Comparison of ENCODE assay signal across 11 cellular contexts in genomic region chr16:1532771-1533170, GRCh38. TPM values are rescaled to one million over a fixed set of nuclear protein-coding genes. Genes with fewer than 3 reads are reported as not detected.
A peak's percentile ranks its signal among the peaks of the same experiment; 100 is the strongest.
DNase-seq lines count a peak whose midpoint lies in the region; ATAC-seq, FAIRE-seq and TF ChIP-seq lines count a peak whose summit lies in the region.
"Had no signal": no experiment of that assay in that cellular context is flagged by ENCODE, and none has a peak within 500 bp of the region (broad histone marks: within the 10 kb centered on the region; RNA-seq: fewer than 3 reads in every experiment).

No MANE protein-coding gene starts in this region.

- peak overlapping the region; percentile 66 for H3K9ac ChIP-seq in fibroblast of lung (ENCODE audit: insufficient read depth, low read length)

- POLR2A ChIA-PET in BJ (lab: Charles Lee): interaction anchor here (0.6 kb wide), 1 partner anchor 1388 kb away, joined by 4 read pairs; no protein-coding TSS in a partner anchor

- DNase-seq in BJ (ENCODE audit: low read depth) (no peak), T-helper 17 cell (no peak), fibroblast of lung (ENCODE audit: low read depth in 2 of 2) (no peak), pancreas (peak in 1 of 6 donors; percentile 40), NCI-H226 (no peak), ureter (ENCODE audit: low spot score) (no peak)
- DNase-seq: KBM-7, T1000 had no signal

- H3K4me3 Mint-ChIP-seq in T-helper 17 cell: peak overlapping the region; percentile 99

- intact Hi-C loops in pancreas (cut with DNase I): no loop called here

- H3K27ac ChIP-seq in fibroblast of lung (ENCODE audit: insufficient read depth, low read length) (peak overlapping the region; percentile 75), pancreas (peak overlapping the region in 3 of 4 donors; percentile 16 to 59 (median 34))

- CTCF ChIA-PET in BJ (lab: Yijun Ruan, JAX): interaction anchor here (0.7 to 1.8 kb wide), 2 partner anchors 18 to 173 kb away, joined by 3 to 7 read pairs; partner anchors contain the start of gene MAPK8IP3

- no peak overlapping the region for H2AFZ ChIP-seq in fibroblast of lung (ENCODE audit: low read length)

- H3K27me3 ChIP-seq in BJ (ENCODE audit: control insufficient read depth, insufficient read depth, low read length): no peaks in the 10 kb centered on the region
- H3K27me3 ChIP-seq in fibroblast of lung (ENCODE audit: control insufficient read depth, insufficient read depth, low read length): no peaks in the 10 kb centered on the region
- no peaks in the 10 kb centered on the region for H3K27me3 ChIP-seq in pancreas

- ATAC-seq in T-helper 17 cell (no peak), pancreas (no peak), GM19463 (IDR thresholded peaks at IDR 0.05; ENCODE audit: unreplicated experiment) (no peak), GM19397 (IDR thresholded peaks at IDR 0.05; ENCODE audit: unreplicated experiment) (no peak)

- FAIRE-seq in pancreas (lab: Jason Lieb, UNC): no peak
- FAIRE-seq: GM12892 had no signal

- peaks cover 31% of the 10 kb centered on the region for H3K4me1 Mint-ChIP-seq in T-helper 17 cell

- H3K4me2 ChIP-seq in fibroblast of lung (ENCODE audit: extremely low read depth, insufficient read depth, low read length): no peak overlapping the region

- no peaks in the 10 kb centered on the region for H3K27me3 Mint-ChIP-seq in T-helper 17 cell

- H4K20me1 ChIP-seq in fibroblast of lung (ENCODE audit: control insufficient read depth, extremely low read depth, insufficient read depth, low read length): no peaks in the 10 kb centered on the region

- peaks cover 29% of the 10 kb centered on the region for H3K79me2 ChIP-seq in fibroblast of lung (ENCODE audit: control insufficient read depth, insufficient read depth, low read length)

- 82 to 89% methylated on average over 10 of the region's 10 CpGs for WGBS in pancreas, 2 donors

- peak overlapping the region; percentile 81; the same call in 1 of the 2 replicates for H3K4me3 ChIP-seq in BJ (ENCODE audit: low read depth, low read length)
- H3K4me3 ChIP-seq in fibroblast of lung (replicated peaks in 1 of 4; ENCODE audit: control extremely low read depth in 1 of 4, insufficient read depth in 1 of 4, low read depth in 3 of 4, low read length in 4 of 4): peak overlapping the region in 1 of 4 experiments; percentile 64
- H3K4me3 ChIP-seq in pancreas: no peak overlapping the region

- H3K36me3 ChIP-seq in BJ (ENCODE audit: control insufficient read depth, insufficient read depth, low read length): peaks cover 16% of the 10 kb centered on the region
- H3K36me3 ChIP-seq in fibroblast of lung (ENCODE audit: control insufficient read depth, insufficient read depth, low read length): peaks cover 5% of the 10 kb centered on the region
- H3K36me3 ChIP-seq in pancreas: no peaks in the 10 kb centered on the region

- H3K9me3 ChIP-seq in T-helper 17 cell (ENCODE audit: control insufficient read depth, low read length, poor library complexity, severe bottlenecking) (no peaks in the 10 kb centered on the region), fibroblast of lung (ENCODE audit: control insufficient read depth, insufficient read depth, low read depth, low read length) (no peaks in the 10 kb centered on the region), pancreas (no peaks in the 10 kb centered on the region)

- peaks cover 35% of the 10 kb centered on the region for H3K4me1 ChIP-seq in fibroblast of lung (ENCODE audit: control insufficient read depth, extremely low read depth, insufficient read depth, low read length)
- H3K4me1 ChIP-seq in pancreas: peaks cover 0 to 4% (median 0%) of the 10 kb centered on the region in 3 donors

- peak overlapping the region; percentile 51 for H3K27ac Mint-ChIP-seq in T-helper 17 cell

- peaks cover 4% of the 10 kb centered on the region for H3K36me3 Mint-ChIP-seq in T-helper 17 cell (ENCODE audit: low read depth)

- no peak for TF ChIP-seq CTCF in BJ (IDR thresholded peaks at IDR 0.05; ENCODE audit: insufficient read depth, low read depth, low read length)
- TF ChIP-seq CTCF in fibroblast of lung (conservative IDR thresholded peaks at IDR 0.05 in 1 of 2, IDR thresholded peaks at IDR 0.05 in 1 of 2; ENCODE audit: low read depth in 1 of 2, low read length in 2 of 2): no peak
- TF ChIP-seq CTCF in pancreas (IDR thresholded peaks at IDR 0.05): no peak

RNA-seq across cellular contexts. Expression of gene TMEM204, which starts 0.7 kb away (rescaled TPM):
- polyA plus RNA-seq in BJ (2011; rRNA removed) (42.4 and 81.9 TPM in 2 replicates), fibroblast of lung (9.6 and 10.9 TPM in 2 replicates), pancreas (1 to 10 TPM; 8.8 to 9.8 TPM)
- polyA minus RNA-seq in BJ (2011; rRNA and poly(A)+ RNA removed): 27.7 and 42.9 TPM in 2 replicates
- total RNA-seq in T-helper 17 cell (10 to 100 TPM; 22.2 to 23.4 TPM), fibroblast of lung (10.3 and 12.4 TPM in 2 replicates), pancreas (1 to 10 TPM; 2.4 to 9.6 (median 4.6) TPM), ureter (32.8 TPM)
- polyA plus RNA-seq in fibroblast of lung (2012): 14.2 and 14.6 TPM in 2 replicates
- polyA minus RNA-seq in fibroblast of lung (ENCODE audit: low replicate concordance): 15.0 and 19.3 TPM in 2 replicates

RNA-seq across cellular contexts. Expression of gene TELO2, which starts 39.6 kb away (rescaled TPM):
- polyA plus RNA-seq in BJ (2011; rRNA removed) (8.1 and 15.9 TPM in 2 replicates), fibroblast of lung (6.3 and 9.4 TPM in 2 replicates), pancreas (10 to 100 TPM; 65.9 to 98.7 TPM)
- polyA minus RNA-seq in BJ (2011; rRNA and poly(A)+ RNA removed): 3.3 and 6.9 TPM in 2 replicates
- total RNA-seq in T-helper 17 cell (10 to 100 TPM; 36.4 to 39.7 TPM), fibroblast of lung (8.2 and 10.9 TPM in 2 replicates), pancreas (10 to 100 TPM; 11.7 to 22.9 (median 17.5) TPM), ureter (58.7 TPM)
- 14.4 and 26.1 TPM in 2 replicates for polyA plus RNA-seq in fibroblast of lung (2012)
- polyA minus RNA-seq in fibroblast of lung (ENCODE audit: low replicate concordance): 8.8 and 9.3 TPM in 2 replicates

RNA-seq across cellular contexts. Expression of gene PTX4, which starts 44.0 kb away (rescaled TPM):
- not detected in 2 replicates for polyA plus RNA-seq in BJ (2011; rRNA removed)
- not detected in 2 replicates for polyA minus RNA-seq in BJ (2011; rRNA and poly(A)+ RNA removed)
- not detected for total RNA-seq in T-helper 17 cell
- total RNA-seq in fibroblast of lung: not detected in 2 replicates
- polyA plus RNA-seq in fibroblast of lung: 0.05 TPM in 1 of 2 replicates, not detected in the other
- polyA plus RNA-seq in fibroblast of lung (2012): 0.08 TPM in 1 of 2 replicates, not detected in the other
- not detected in 2 replicates for polyA minus RNA-seq in fibroblast of lung (ENCODE audit: low replicate concordance)
- not detected for total RNA-seq in pancreas
- not detected for polyA plus RNA-seq in pancreas
- 0.34 TPM for total RNA-seq in ureter

RNA-seq across cellular contexts. Expression of gene CLCN7, which starts 57.9 kb away (rescaled TPM):
- polyA plus RNA-seq in BJ (2011; rRNA removed) (19.6 and 36.4 TPM in 2 replicates), fibroblast of lung (25.0 and 25.8 TPM in 2 replicates), pancreas (10 to 100 TPM; 41.9 to 91.2 TPM)
- 35.5 and 36.2 TPM in 2 replicates for polyA minus RNA-seq in BJ (2011; rRNA and poly(A)+ RNA removed)
- total RNA-seq in T-helper 17 cell (100 to 1,000 TPM in 1 of 2 donors, 10 to 100 TPM in 1; 93.9 to 113 TPM), fibroblast of lung (80.4 and 83.4 TPM in 2 replicates), pancreas (10 to 100 TPM; 31.0 to 56.1 (median 34.3) TPM), ureter (77.5 TPM)
- 47.8 and 53.1 TPM in 2 replicates for polyA plus RNA-seq in fibroblast of lung (2012)
- 60.6 and 72.3 TPM in 2 replicates for polyA minus RNA-seq in fibroblast of lung (ENCODE audit: low replicate concordance)
